Comparison of ENCODE assay signal across 2 cellular contexts in the genomic region with DNA sequence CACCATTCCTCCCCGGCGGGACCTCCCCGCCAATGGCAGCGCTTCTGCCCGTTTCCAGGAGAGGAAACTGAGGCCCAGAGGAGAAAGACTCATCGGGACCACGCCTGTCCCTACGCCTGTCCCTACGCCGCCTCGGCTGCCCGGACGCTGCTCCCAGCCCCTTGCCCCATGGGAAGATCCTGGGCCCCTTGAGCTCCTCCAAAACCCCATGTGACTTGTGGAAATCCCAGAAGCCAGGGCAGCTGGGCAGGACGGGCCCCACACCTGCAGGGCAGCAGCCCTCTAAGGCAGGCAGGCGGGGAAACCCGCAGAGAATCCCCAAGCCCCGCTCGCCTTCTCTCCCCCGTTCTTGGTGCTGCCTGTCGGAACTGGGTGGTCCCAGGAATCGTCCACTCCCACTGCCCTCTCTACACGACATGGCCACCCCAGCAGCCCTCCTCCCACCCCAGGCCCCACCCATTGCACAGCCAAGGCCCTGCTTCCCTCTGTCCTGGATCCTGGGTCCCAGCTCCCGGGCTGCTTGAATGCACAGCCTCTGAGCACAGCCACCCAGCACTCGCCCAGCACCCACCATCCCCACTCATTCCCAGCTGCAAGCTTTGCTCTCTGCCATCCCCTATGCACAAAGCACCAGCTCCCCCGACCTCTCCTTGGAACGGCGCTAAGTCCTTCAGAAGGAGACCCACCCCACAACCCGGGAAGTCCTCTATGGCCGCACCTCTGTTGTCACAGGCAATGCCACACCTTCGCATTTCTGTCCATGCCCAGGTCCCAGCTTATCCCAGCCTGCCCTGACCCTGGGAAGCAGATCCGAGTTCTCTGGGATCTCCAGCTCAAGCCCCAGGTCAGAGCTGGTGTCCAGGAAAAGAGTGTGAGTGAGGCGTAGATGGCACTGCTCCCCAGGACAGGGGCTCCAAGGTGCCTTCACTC.
A peak's percentile ranks its signal among the peaks of the same experiment; 100 is the strongest.
TF ChIP-seq lines count a peak whose summit lies in the region.

No MANE protein-coding gene starts in this region.

TF ChIP-seq in A549, 52 proteins besides CTCF, POLR2A, EP300 and RAD21:
- TF ChIP-seq NPAS2 (CRISPR knock-in tag; IDR thresholded peaks at IDR 0.05; ENCODE audit: borderline replicate concordance) (no peak), ESRRA (IDR thresholded peaks at IDR 0.05; ENCODE audit: borderline replicate concordance, low read length) (no peak), KDM5A (IDR thresholded peaks at IDR 0.05) (no peak), POLR2AphosphoS2 (conservative IDR thresholded peaks at IDR 0.05; ENCODE audit: low read length) (no peak), CHD2 (IDR thresholded peaks at IDR 0.05; ENCODE audit: low read length, partially characterized antibody) (no peak), JUN (IDR thresholded peaks at IDR 0.05) (no peak), ZNF302 (CRISPR knock-in tag; IDR thresholded peaks at IDR 0.05) (no peak)
- TF ChIP-seq, protein P1, sequence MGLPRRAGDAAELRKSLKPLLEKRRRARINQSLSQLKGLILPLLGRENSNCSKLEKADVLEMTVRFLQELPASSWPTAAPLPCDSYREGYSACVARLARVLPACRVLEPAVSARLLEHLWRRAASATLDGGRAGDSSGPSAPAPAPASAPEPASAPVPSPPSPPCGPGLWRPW (IDR thresholded peaks at IDR 0.05), result no peak
- TF ChIP-seq, protein P2, sequence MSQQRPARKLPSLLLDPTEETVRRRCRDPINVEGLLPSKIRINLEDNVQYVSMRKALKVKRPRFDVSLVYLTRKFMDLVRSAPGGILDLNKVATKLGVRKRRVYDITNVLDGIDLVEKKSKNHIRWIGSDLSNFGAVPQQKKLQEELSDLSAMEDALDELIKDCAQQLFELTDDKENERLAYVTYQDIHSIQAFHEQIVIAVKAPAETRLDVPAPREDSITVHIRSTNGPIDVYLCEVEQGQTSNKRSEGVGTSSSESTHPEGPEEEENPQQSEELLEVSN (IDR thresholded peaks at IDR 0.05; ENCODE audit: borderline replicate concordance, low read depth), result no peak
TF ChIP-seq in A549: peak in this region for 0.

TF ChIP-seq in GM12878, 131 proteins besides CTCF, POLR2A, EP300 and RAD21:
- TF ChIP-seq TCF3 (IDR thresholded peaks at IDR 0.05; ENCODE audit: borderline replicate concordance, insufficient read depth, low read depth, low read length) (0 out of 2 replicates have a peak, but pooled peaks have one; percentile 46), TCF12 (IDR thresholded peaks at IDR 0.05; ENCODE audit: low read depth, low read length) (peak; percentile 50; the same call in 1 of the 2 replicates), ZNF622 (IDR thresholded peaks at IDR 0.05) (no peak), ESRRA (IDR thresholded peaks at IDR 0.05; ENCODE audit: low read length) (no peak), GABPA (IDR thresholded peaks at IDR 0.05; ENCODE audit: low read depth) (no peak), RUNX3 (IDR thresholded peaks at IDR 0.05; ENCODE audit: low read length) (peak; percentile 23; the same call in 1 of the 2 replicates), EED (IDR thresholded peaks at IDR 0.05; ENCODE audit: low read depth) (peak; percentile 30; the same call in 1 of the 2 replicates), NRF1 (conservative IDR thresholded peaks at IDR 0.05; ENCODE audit: low read depth, low read length) (no peak), JUNB (IDR thresholded peaks at IDR 0.05) (no peak), ZNF217 (IDR thresholded peaks at IDR 0.05) (no peak), IKZF1 (conservative IDR thresholded peaks at IDR 0.05) (0 out of 2 replicates have a peak, but pooled peaks have one; percentile 27), YBX1 (IDR thresholded peaks at IDR 0.05) (no peak), YY1 (IDR thresholded peaks at IDR 0.05; ENCODE audit: low read depth, low read length) (no peak)
- TF ChIP-seq, protein P3, sequence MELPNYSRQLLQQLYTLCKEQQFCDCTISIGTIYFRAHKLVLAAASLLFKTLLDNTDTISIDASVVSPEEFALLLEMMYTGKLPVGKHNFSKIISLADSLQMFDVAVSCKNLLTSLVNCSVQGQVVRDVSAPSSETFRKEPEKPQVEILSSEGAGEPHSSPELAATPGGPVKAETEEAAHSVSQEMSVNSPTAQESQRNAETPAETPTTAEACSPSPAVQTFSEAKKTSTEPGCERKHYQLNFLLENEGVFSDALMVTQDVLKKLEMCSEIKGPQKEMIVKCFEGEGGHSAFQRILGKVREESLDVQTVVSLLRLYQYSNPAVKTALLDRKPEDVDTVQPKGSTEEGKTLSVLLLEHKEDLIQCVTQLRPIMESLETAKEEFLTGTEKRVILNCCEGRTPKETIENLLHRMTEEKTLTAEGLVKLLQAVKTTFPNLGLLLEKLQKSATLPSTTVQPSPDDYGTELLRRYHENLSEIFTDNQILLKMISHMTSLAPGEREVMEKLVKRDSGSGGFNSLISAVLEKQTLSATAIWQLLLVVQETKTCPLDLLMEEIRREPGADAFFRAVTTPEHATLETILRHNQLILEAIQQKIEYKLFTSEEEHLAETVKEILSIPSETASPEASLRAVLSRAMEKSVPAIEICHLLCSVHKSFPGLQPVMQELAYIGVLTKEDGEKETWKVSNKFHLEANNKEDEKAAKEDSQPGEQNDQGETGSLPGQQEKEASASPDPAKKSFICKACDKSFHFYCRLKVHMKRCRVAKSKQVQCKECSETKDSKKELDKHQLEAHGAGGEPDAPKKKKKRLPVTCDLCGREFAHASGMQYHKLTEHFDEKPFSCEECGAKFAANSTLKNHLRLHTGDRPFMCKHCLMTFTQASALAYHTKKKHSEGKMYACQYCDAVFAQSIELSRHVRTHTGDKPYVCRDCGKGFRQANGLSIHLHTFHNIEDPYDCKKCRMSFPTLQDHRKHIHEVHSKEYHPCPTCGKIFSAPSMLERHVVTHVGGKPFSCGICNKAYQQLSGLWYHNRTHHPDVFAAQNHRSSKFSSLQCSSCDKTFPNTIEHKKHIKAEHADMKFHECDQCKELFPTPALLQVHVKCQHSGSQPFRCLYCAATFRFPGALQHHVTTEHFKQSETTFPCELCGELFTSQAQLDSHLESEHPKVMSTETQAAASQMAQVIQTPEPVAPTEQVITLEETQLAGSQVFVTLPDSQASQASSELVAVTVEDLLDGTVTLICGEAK (IDR thresholded peaks at IDR 0.05; ENCODE audit: borderline replicate concordance), result no peak
- TF ChIP-seq, protein P4, sequence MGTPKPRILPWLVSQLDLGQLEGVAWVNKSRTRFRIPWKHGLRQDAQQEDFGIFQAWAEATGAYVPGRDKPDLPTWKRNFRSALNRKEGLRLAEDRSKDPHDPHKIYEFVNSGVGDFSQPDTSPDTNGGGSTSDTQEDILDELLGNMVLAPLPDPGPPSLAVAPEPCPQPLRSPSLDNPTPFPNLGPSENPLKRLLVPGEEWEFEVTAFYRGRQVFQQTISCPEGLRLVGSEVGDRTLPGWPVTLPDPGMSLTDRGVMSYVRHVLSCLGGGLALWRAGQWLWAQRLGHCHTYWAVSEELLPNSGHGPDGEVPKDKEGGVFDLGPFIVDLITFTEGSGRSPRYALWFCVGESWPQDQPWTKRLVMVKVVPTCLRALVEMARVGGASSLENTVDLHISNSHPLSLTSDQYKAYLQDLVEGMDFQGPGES (IDR thresholded peaks at IDR 0.05), result no peak
